Comparison of ENCODE assay signal across 15 cellular contexts in genomic region chr13:32135655-32136054, GRCh38.
DNase-seq lines count a peak whose midpoint lies in the region; ATAC-seq and TF ChIP-seq lines count a peak whose summit lies in the region.
"Had no signal": no experiment of that assay in that cellular context is flagged by ENCODE, and none has a peak within 500 bp of the region (broad histone marks: within the 10 kb centered on the region; RNA-seq: fewer than 3 reads in every experiment).

No MANE protein-coding gene starts in this region.

- ATAC-seq in GM19395 (IDR thresholded peaks at IDR 0.05; ENCODE audit: unreplicated experiment): no peak
- ATAC-seq: activated CD8-positive, alpha-beta memory T cell treated with anti-CD3 and anti-CD28 coated beads, Interleukin-2, amount 10 ng/mL, durations not matched to agents 7 days and 5 days had no signal

- H2BK15ac ChIP-seq in mesenchymal stem cell (ENCODE audit: low read depth, poor library complexity, severe bottlenecking): no peak overlapping the region

- no peak overlapping the region for H2BK12ac ChIP-seq in mesenchymal stem cell (ENCODE audit: low read length in 2 of 2)

- H3K27ac Mint-ChIP-seq in osteocyte (ENCODE audit: unreplicated experiment): no peak overlapping the region
- H3K27ac Mint-ChIP-seq: activated CD8-positive, alpha-beta memory T cell treated with anti-CD3 and anti-CD28 coated beads, Interleukin-2, amount 10 ng/mL, durations not matched to agents 7 days and 5 days had no signal

- H3K9me3 Mint-ChIP-seq in osteocyte (ENCODE audit: unreplicated experiment): no peaks in the 10 kb centered on the region

- H3K79me1 ChIP-seq in mesenchymal stem cell (replicated peaks; ENCODE audit: low read length, poor library complexity, severe bottlenecking): no peaks in the 10 kb centered on the region

- H3K23ac ChIP-seq in mesenchymal stem cell (ENCODE audit: low read length in 2 of 2): no peak overlapping the region

- H3K4me2 ChIP-seq in mesenchymal stem cell (ENCODE audit: low read length, poor library complexity, severe bottlenecking): no peak overlapping the region

- H3K18ac ChIP-seq in mesenchymal stem cell (ENCODE audit: low read depth in 1 of 2, low read length in 2 of 2): no peak overlapping the region

- 74% methylated on average over 6 of the region's 6 CpGs for WGBS in mesenchymal stem cell

- H2BK120ac ChIP-seq in mesenchymal stem cell (ENCODE audit: low read depth, low read length): no peak overlapping the region

- no peak overlapping the region for H3K4me3 Mint-ChIP-seq in osteocyte (ENCODE audit: unreplicated experiment)
- H3K4me3 Mint-ChIP-seq: activated CD8-positive, alpha-beta memory T cell treated with anti-CD3 and anti-CD28 coated beads, Interleukin-2, amount 10 ng/mL, durations not matched to agents 7 days and 5 days had no signal

- TF ChIP-seq CTCF in HFF-Myc (IDR thresholded peaks at IDR 0.05; ENCODE audit: low read depth, low read length, missing control alignments): no peak
- TF ChIP-seq CTCF in osteocyte (IDR thresholded peaks at IDR 0.05): no peak

- no peaks in the 10 kb centered on the region for H3K36me3 ChIP-seq in mesenchymal stem cell (ENCODE audit: control insufficient read depth in 1 of 2, insufficient read depth in 2 of 2, low read depth in 1 of 2, low read length in 2 of 2)

- no peaks in the 10 kb centered on the region for H3K9me3 ChIP-seq in mesenchymal stem cell (ENCODE audit: control insufficient read depth, low read length)

- H3K4me3 ChIP-seq in HFF-Myc (replicated peaks; ENCODE audit: low read depth, low read length) (no peak overlapping the region), mesenchymal stem cell (ENCODE audit: insufficient read depth in 1 of 2, low read depth in 1 of 2, low read length in 2 of 2) (no peak overlapping the region)

- no peaks in the 10 kb centered on the region for H3K4me1 ChIP-seq in mesenchymal stem cell (ENCODE audit: control insufficient read depth, insufficient read depth, low read depth, low read length)

- no peaks in the 10 kb centered on the region for H3K27me3 ChIP-seq in mesenchymal stem cell (ENCODE audit: control insufficient read depth in 1 of 2, insufficient read depth in 1 of 2, low read length in 2 of 2)

- DNase-seq in AG08396 (ENCODE audit: low spot score): peak; percentile 49
- peak; percentile 35 for DNase-seq in HFF-Myc (ENCODE audit: extremely low read depth, low read depth)
- DNase-seq in astrocyte of the hippocampus (ENCODE audit: low read depth, low spot score): peak; percentile 60
- DNase-seq in mesenchymal stem cell: peak; percentile 66
- DNase-seq in retina: no peak
- DNase-seq in osteocyte (ENCODE audit: extremely low spot score, unreplicated experiment): no peak
- DNase-seq in activated T-cell treated with anti-CD3 and anti-CD28 coated beads for 4 hours: no peak
- DNase-seq: activated CD8-positive, alpha-beta memory T cell treated with anti-CD3 and anti-CD28 coated beads, Interleukin-2, amount 10 ng/mL, durations not matched to agents 7 days and 5 days; activated naive CD4-positive, alpha-beta T cell; glutamatergic neuron; NCI-H1694; NCI-H510A treated with DMSO at 0.1 percent for 48 hours; posterior cingulate gyrus had no signal

- no peak overlapping the region for H2BK5ac ChIP-seq in mesenchymal stem cell (ENCODE audit: low read depth, low read length, poor library complexity, severe bottlenecking)

- peaks cover 10% of the 10 kb centered on the region for H3K4me1 Mint-ChIP-seq in osteocyte (ENCODE audit: unreplicated experiment)
- H3K4me1 Mint-ChIP-seq: activated CD8-positive, alpha-beta memory T cell treated with anti-CD3 and anti-CD28 coated beads, Interleukin-2, amount 10 ng/mL, durations not matched to agents 7 days and 5 days had no signal

- no peaks in the 10 kb centered on the region for H3K36me3 Mint-ChIP-seq in osteocyte (ENCODE audit: unreplicated experiment)
- H3K36me3 Mint-ChIP-seq: activated CD8-positive, alpha-beta memory T cell treated with anti-CD3 and anti-CD28 coated beads, Interleukin-2, amount 10 ng/mL, durations not matched to agents 7 days and 5 days had no signal

- H3K4ac ChIP-seq in mesenchymal stem cell (ENCODE audit: low read depth in 1 of 2, low read length in 2 of 2): no peak overlapping the region

- no peak overlapping the region for H4K91ac ChIP-seq in mesenchymal stem cell (ENCODE audit: low read length)

- no peak overlapping the region for H4K8ac ChIP-seq in mesenchymal stem cell (ENCODE audit: low read length)

- H3K9ac ChIP-seq in mesenchymal stem cell (ENCODE audit: low read length): peak overlapping the region; percentile 73

- H2AK5ac ChIP-seq in mesenchymal stem cell (ENCODE audit: low read length, severe bottlenecking): no peak overlapping the region

- H3K27ac ChIP-seq in mesenchymal stem cell (ENCODE audit: low read length, poor library complexity, severe bottlenecking): no peak overlapping the region
- H3K27ac ChIP-seq: VCaP had no signal

- no peak overlapping the region for H3K14ac ChIP-seq in mesenchymal stem cell (ENCODE audit: low read length in 2 of 2)

- no peaks in the 10 kb centered on the region for H3K27me3 Mint-ChIP-seq in osteocyte (ENCODE audit: unreplicated experiment)

- no peak overlapping the region for H2AFZ ChIP-seq in mesenchymal stem cell (ENCODE audit: low read depth, low read length)

Comparison
In these comparisons a context has a peak if more than half of its experiments do, and no peak if none do; other contexts are left out.
1. DNase-seq: peak in AG08396 (single experiment), HFF-Myc (single experiment), astrocyte of the hippocampus (single experiment) and mesenchymal stem cell (single experiment); none in retina (single experiment), osteocyte (single experiment) and activated T-cell treated with anti-CD3 and anti-CD28 coated beads for 4 hours (single experiment).